In the genomic region with DNA sequence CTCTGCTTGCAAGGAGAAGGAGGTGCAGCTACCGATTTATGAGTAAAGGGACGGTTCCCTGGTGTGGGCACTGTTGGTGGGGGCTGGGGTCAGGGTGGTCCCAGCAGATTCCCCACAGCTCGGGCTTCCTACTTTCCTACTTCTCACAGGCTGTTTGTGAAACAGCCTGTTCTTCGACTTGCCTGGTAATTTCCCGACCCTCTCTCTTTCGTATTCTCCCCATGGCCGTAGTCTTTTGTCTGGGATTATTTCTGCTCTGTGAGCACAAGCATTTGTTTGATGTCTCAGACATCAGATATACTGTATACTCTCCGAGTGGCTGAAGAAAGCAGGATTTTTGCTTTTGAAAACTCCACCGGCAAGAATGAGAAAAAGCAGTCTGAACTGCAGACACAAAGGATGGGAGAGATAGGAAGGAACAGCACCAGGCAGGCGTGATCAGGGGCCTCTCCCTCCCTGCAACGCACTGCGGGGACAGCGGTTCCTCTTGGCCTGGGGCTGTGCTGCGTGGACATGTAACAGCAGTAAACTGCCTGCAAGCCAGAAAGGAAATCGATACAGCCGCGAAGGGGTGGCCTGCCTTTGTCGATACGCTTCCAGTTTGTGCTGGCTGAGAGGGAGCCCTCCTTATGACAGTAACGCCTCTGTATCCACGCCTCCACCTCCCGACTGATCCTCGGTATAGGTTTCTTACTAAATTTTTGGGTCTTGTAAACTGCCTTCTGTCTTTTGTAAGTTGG, we compare ENCODE assay signal across 22 cellular contexts.
DNase-seq lines count a peak whose midpoint lies in the region; ATAC-seq, FAIRE-seq and TF ChIP-seq lines count a peak whose summit lies in the region.
"Had no signal": no experiment of that assay in that cellular context is flagged by ENCODE, and none has a peak within 500 bp of the region (broad histone marks: within the 10 kb centered on the region; RNA-seq: fewer than 3 reads in every experiment).

No MANE protein-coding gene starts in this region.

- intact Hi-C loops in stomach (cut with DNase I; ENCODE audit: low total_unique reads) = no loop called here

- H3K27me3 ChIP-seq in astrocyte (ENCODE audit: insufficient read depth, low read length) (no peaks in the 10 kb centered on the region), stomach (peaks cover 0 to 21% (median 15%) of the 10 kb centered on the region in 3 donors)
- H3K27me3 ChIP-seq: cardiac muscle cell, ovary had no signal

- DNase-seq in NCI-H1417 (lab: John Stamatoyannopoulos, UW) (peak in 2 of 3 experiments; percentile 32 to 47), NCI-H1417 treated with DMSO at 0.1 percent for 48 hours (lab: John Stamatoyannopoulos, UW) (no peak), astrocyte (ENCODE audit: low read depth) (no peak), inferior parietal cortex (ENCODE audit: extremely low spot score) (peak; percentile 25), skeletal muscle cell (ENCODE audit: low read depth) (no peak), stomach (no peak)
- no peak for DNase-seq in activated T-cell treated with anti-CD3 and anti-CD28 coated beads, Interleukin-2, amount 50 U/mL, for 72 hours
- DNase-seq: 8988T; activated CD8-positive, alpha-beta memory T cell treated with anti-CD3 and anti-CD28 coated beads, Interleukin-2, amount 50 U/mL, for 48 hours; effector memory CD8-positive, alpha-beta T cell; foreskin melanocyte; GOT3; ovary; SHP77; spleen; stimulated activated naive CD4-positive, alpha-beta T cell; T-helper 17 cell had no signal

- no peak for ATAC-seq in activated T-cell treated with anti-CD3 and anti-CD28 coated beads, Interleukin-2, amount 50 U/mL, for 72 hours (replicated peaks in 1 of 2)
- ATAC-seq in GM21825 (IDR thresholded peaks at IDR 0.05; ENCODE audit: unreplicated experiment) = no peak
- ATAC-seq: activated naive CD4-positive, alpha-beta T cell treated with anti-CD3 and anti-CD28 coated beads, Interleukin-2, amount 50 U/mL, for 72 hours; effector memory CD8-positive, alpha-beta T cell; T-helper 17 cell had no signal

- H3K4me1 ChIP-seq in astrocyte (ENCODE audit: insufficient read depth, low read length) (peaks cover 19% of the 10 kb centered on the region), stomach (peaks cover 0 to 18% (median 7%) of the 10 kb centered on the region in 4 donors)

- H3K9me3 ChIP-seq in astrocyte (ENCODE audit: insufficient read depth, low read depth, low read length) = no peaks in the 10 kb centered on the region
- no peaks in the 10 kb centered on the region for H3K9me3 ChIP-seq in stomach
- H3K9me3 ChIP-seq: ovary, upper lobe of left lung had no signal

- H3K4me3 ChIP-seq in astrocyte (ENCODE audit: insufficient read depth, low read depth, low read length) = peak overlapping the region; percentile 60
- peak overlapping the region; percentile 9 for H3K4me3 ChIP-seq in skeletal muscle cell (ENCODE audit: low read depth, low read length)
- peak overlapping the region in 2 of 4 donors; percentile 6 to 34 for H3K4me3 ChIP-seq in stomach
- H3K4me3 ChIP-seq: cardiac muscle cell, ovary, spleen, upper lobe of left lung had no signal

- peaks cover 8% of the 10 kb centered on the region for H3K9me3 Mint-ChIP-seq in astrocyte (ENCODE audit: unreplicated experiment)
- H3K9me3 Mint-ChIP-seq in activated T-cell treated with anti-CD3 and anti-CD28 coated beads, Interleukin-2, amount 50 U/mL, for 72 hours = peaks cover 2 to 3% of the 10 kb centered on the region in 2 donors

- H3K4me3 Mint-ChIP-seq in astrocyte (ENCODE audit: unreplicated experiment) = no peak overlapping the region
- no peak overlapping the region for H3K4me3 Mint-ChIP-seq in activated T-cell treated with anti-CD3 and anti-CD28 coated beads, Interleukin-2, amount 50 U/mL, for 72 hours
- H3K4me3 Mint-ChIP-seq: effector memory CD8-positive, alpha-beta T cell; mesothelial cell of epicardium; T-helper 17 cell had no signal

- H3K4me1 Mint-ChIP-seq in astrocyte (ENCODE audit: low read depth, unreplicated experiment) = no peaks in the 10 kb centered on the region
- H3K4me1 Mint-ChIP-seq in activated T-cell treated with anti-CD3 and anti-CD28 coated beads, Interleukin-2, amount 50 U/mL, for 72 hours (ENCODE audit: low read depth) = no peaks in the 10 kb centered on the region
- H3K4me1 Mint-ChIP-seq: mesothelial cell of epicardium, T-helper 17 cell had no signal

- H3K79me2 ChIP-seq in astrocyte (ENCODE audit: insufficient read depth, low read length) = no peaks in the 10 kb centered on the region

- no peak overlapping the region for H3K27ac Mint-ChIP-seq in astrocyte (ENCODE audit: unreplicated experiment)
- no peak overlapping the region for H3K27ac Mint-ChIP-seq in activated T-cell treated with anti-CD3 and anti-CD28 coated beads, Interleukin-2, amount 50 U/mL, for 72 hours
- H3K27ac Mint-ChIP-seq: activated naive CD4-positive, alpha-beta T cell treated with anti-CD3 and anti-CD28 coated beads, Interleukin-2, amount 50 U/mL, for 72 hours; effector memory CD8-positive, alpha-beta T cell; mesothelial cell of epicardium; T-helper 17 cell had no signal

- TF ChIP-seq EP300 in stomach (IDR thresholded peaks at IDR 0.05) = no peak

- H2AFZ ChIP-seq in astrocyte (ENCODE audit: low read depth, low read length) = peak overlapping the region; percentile 76

- TF ChIP-seq CTCF in astrocyte (IDR thresholded peaks at IDR 0.05; ENCODE audit: insufficient read depth, low read depth, low read length) (no peak), stomach (IDR thresholded peaks at IDR 0.05) (no peak)

- peak overlapping the region; percentile 38 for H3K27ac ChIP-seq in astrocyte (ENCODE audit: low read depth, low read length)
- H3K27ac ChIP-seq in stomach = no peak overlapping the region
- H3K27ac ChIP-seq: cardiac muscle cell, ovary, spleen, upper lobe of left lung had no signal

- no peaks in the 10 kb centered on the region for H3K36me3 ChIP-seq in astrocyte (ENCODE audit: insufficient read depth, low read length)
- H3K36me3 ChIP-seq in stomach = no peaks in the 10 kb centered on the region
- H3K36me3 ChIP-seq: cardiac muscle cell, ovary, spleen, upper lobe of left lung had no signal

- H3K27me3 Mint-ChIP-seq in astrocyte (ENCODE audit: low read depth, unreplicated experiment) = peaks cover 14% of the 10 kb centered on the region
- H3K27me3 Mint-ChIP-seq in activated T-cell treated with anti-CD3 and anti-CD28 coated beads, Interleukin-2, amount 50 U/mL, for 72 hours (ENCODE audit: low read depth) = peaks cover 12% of the 10 kb centered on the region
- H3K27me3 Mint-ChIP-seq: T-helper 17 cell had no signal

- WGBS in stomach, 5 donors = 59 to 70% (median 64%) methylated on average over 22 to 23 of the region's 23 CpGs

- H3K4me2 ChIP-seq in astrocyte (ENCODE audit: low read length) = peak overlapping the region; percentile 99

- H4K20me1 ChIP-seq in astrocyte (ENCODE audit: insufficient read depth, low read length) = no peaks in the 10 kb centered on the region

- FAIRE-seq in astrocyte (lab: Jason Lieb, UNC) = no peak

- H3K36me3 Mint-ChIP-seq in astrocyte (ENCODE audit: low read depth, unreplicated experiment) = no peaks in the 10 kb centered on the region
- peaks cover 0 to under 1% of the 10 kb centered on the region in 2 donors for H3K36me3 Mint-ChIP-seq in activated T-cell treated with anti-CD3 and anti-CD28 coated beads, Interleukin-2, amount 50 U/mL, for 72 hours (ENCODE audit: insufficient read depth in 2 of 2)
- H3K36me3 Mint-ChIP-seq: activated naive CD4-positive, alpha-beta T cell treated with anti-CD3 and anti-CD28 coated beads, Interleukin-2, amount 50 U/mL, for 72 hours; mesothelial cell of epicardium had no signal

- H3K9ac ChIP-seq in astrocyte (ENCODE audit: low read length) = peak overlapping the region; percentile 78

- TF ChIP-seq POLR2A in stomach (IDR thresholded peaks at IDR 0.05) = no peak

Comparison
In these comparisons a context has a peak if more than half of its experiments do, and no peak if none do; other contexts are left out.
1. DNase-seq: peak in NCI-H1417 (2 of 3) and inferior parietal cortex (single experiment); none in NCI-H1417 treated with DMSO at 0.1 percent for 48 hours (single experiment), astrocyte (single experiment), skeletal muscle cell (single experiment), activated T-cell treated with anti-CD3 and anti-CD28 coated beads, Interleukin-2, amount 50 U/mL, for 72 hours (0 of 2) and stomach (single experiment).